Comparison of ENCODE assay signal across 1 cellular context in the genomic region with DNA sequence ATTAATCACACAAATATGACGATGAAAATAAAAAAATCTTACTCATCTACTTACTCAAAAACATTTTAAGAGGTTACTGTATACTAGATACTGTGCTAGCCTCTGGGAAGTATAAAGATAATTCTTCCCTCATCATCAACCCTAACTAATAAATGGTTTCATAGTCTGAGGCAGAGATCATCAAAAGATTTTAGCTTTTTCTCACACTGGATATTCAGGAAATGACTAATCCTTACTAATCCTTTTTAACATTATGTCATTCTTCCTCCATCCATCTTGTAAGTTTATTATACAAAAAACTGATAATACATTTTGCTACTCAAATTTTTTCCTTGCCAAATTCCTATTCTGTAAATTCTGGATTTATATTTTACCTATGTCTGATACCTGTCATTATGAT.
A peak's percentile ranks its signal among the peaks of the same experiment; 100 is the strongest.
TF ChIP-seq lines count a peak whose summit lies in the region.

No MANE protein-coding gene starts in this region.

TF ChIP-seq in SK-N-SH, 30 proteins besides CTCF, POLR2A, EP300 and RAD21 (continued from another document):
- TF ChIP-seq, protein P1, sequence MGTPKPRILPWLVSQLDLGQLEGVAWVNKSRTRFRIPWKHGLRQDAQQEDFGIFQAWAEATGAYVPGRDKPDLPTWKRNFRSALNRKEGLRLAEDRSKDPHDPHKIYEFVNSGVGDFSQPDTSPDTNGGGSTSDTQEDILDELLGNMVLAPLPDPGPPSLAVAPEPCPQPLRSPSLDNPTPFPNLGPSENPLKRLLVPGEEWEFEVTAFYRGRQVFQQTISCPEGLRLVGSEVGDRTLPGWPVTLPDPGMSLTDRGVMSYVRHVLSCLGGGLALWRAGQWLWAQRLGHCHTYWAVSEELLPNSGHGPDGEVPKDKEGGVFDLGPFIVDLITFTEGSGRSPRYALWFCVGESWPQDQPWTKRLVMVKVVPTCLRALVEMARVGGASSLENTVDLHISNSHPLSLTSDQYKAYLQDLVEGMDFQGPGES (IDR thresholded peaks at IDR 0.05; ENCODE audit: low read depth, low read length) = no peak
- TF ChIP-seq RXRA (IDR thresholded peaks at IDR 0.05; ENCODE audit: borderline replicate concordance, low read depth) = no peak
- no peak for TF ChIP-seq NFIC (IDR thresholded peaks at IDR 0.05; ENCODE audit: borderline replicate concordance)
- peak; percentile 62 for TF ChIP-seq PBX3 (IDR thresholded peaks at IDR 0.05)
- TF ChIP-seq USF2 (IDR thresholded peaks at IDR 0.05; ENCODE audit: borderline replicate concordance, low read depth, low read length) = no peak
- TF ChIP-seq, protein P2, sequence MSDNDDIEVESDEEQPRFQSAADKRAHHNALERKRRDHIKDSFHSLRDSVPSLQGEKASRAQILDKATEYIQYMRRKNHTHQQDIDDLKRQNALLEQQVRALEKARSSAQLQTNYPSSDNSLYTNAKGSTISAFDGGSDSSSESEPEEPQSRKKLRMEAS (IDR thresholded peaks at IDR 0.05; ENCODE audit: low read depth) = no peak
- no peak for TF ChIP-seq GABPA (IDR thresholded peaks at IDR 0.05; ENCODE audit: low read depth)
- TF ChIP-seq ZBTB33 (IDR thresholded peaks at IDR 0.05; ENCODE audit: borderline replicate concordance, low read depth) = no peak
- TF ChIP-seq ELF1 (IDR thresholded peaks at IDR 0.05) = no peak
- TF ChIP-seq, protein P3, sequence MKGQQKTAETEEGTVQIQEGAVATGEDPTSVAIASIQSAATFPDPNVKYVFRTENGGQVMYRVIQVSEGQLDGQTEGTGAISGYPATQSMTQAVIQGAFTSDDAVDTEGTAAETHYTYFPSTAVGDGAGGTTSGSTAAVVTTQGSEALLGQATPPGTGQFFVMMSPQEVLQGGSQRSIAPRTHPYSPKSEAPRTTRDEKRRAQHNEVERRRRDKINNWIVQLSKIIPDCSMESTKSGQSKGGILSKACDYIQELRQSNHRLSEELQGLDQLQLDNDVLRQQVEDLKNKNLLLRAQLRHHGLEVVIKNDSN (IDR thresholded peaks at IDR 0.05; ENCODE audit: borderline replicate concordance, low read depth) = no peak
- TF ChIP-seq SIN3A (IDR thresholded peaks at IDR 0.05; ENCODE audit: borderline replicate concordance, low read depth, low read length) = no peak
- TF ChIP-seq EZH2phosphoT487 (IDR thresholded peaks at IDR 0.05; ENCODE audit: borderline replicate concordance, low read depth) = no peak
- TF ChIP-seq NRF1 (IDR thresholded peaks at IDR 0.05; ENCODE audit: low read depth, low read length) = no peak
- no peak for TF ChIP-seq POLR2AphosphoS5 (IDR thresholded peaks at IDR 0.05; ENCODE audit: low read depth, low read length)
- TF ChIP-seq TAF1 (IDR thresholded peaks at IDR 0.05; ENCODE audit: borderline replicate concordance, low read depth, low read length) = no peak
- no peak for TF ChIP-seq CHD2 (IDR thresholded peaks at IDR 0.05; ENCODE audit: low read length, partially characterized antibody)
- TF ChIP-seq TEAD4 (IDR thresholded peaks at IDR 0.05; ENCODE audit: borderline replicate concordance, insufficient read depth) = 0 out of 2 replicates have a peak, but pooled peaks have one; percentile 21
- no peak for TF ChIP-seq GATA2 (CRISPR knock-in tag; IDR thresholded peaks at IDR 0.05)
- TF ChIP-seq, protein P4, sequence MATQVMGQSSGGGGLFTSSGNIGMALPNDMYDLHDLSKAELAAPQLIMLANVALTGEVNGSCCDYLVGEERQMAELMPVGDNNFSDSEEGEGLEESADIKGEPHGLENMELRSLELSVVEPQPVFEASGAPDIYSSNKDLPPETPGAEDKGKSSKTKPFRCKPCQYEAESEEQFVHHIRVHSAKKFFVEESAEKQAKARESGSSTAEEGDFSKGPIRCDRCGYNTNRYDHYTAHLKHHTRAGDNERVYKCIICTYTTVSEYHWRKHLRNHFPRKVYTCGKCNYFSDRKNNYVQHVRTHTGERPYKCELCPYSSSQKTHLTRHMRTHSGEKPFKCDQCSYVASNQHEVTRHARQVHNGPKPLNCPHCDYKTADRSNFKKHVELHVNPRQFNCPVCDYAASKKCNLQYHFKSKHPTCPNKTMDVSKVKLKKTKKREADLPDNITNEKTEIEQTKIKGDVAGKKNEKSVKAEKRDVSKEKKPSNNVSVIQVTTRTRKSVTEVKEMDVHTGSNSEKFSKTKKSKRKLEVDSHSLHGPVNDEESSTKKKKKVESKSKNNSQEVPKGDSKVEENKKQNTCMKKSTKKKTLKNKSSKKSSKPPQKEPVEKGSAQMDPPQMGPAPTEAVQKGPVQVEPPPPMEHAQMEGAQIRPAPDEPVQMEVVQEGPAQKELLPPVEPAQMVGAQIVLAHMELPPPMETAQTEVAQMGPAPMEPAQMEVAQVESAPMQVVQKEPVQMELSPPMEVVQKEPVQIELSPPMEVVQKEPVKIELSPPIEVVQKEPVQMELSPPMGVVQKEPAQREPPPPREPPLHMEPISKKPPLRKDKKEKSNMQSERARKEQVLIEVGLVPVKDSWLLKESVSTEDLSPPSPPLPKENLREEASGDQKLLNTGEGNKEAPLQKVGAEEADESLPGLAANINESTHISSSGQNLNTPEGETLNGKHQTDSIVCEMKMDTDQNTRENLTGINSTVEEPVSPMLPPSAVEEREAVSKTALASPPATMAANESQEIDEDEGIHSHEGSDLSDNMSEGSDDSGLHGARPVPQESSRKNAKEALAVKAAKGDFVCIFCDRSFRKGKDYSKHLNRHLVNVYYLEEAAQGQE (IDR thresholded peaks at IDR 0.05; ENCODE audit: low read depth, low read length) = no peak
- TF ChIP-seq MEF2A (IDR thresholded peaks at IDR 0.05; ENCODE audit: borderline replicate concordance, low read depth) = no peak
- TF ChIP-seq FOXJ3 (CRISPR knock-in tag; IDR thresholded peaks at IDR 0.05) = no peak
- peak; percentile 55 for TF ChIP-seq TCF12 (IDR thresholded peaks at IDR 0.05)
- no peak for TF ChIP-seq SMC3 (IDR thresholded peaks at IDR 0.05; ENCODE audit: low read depth, low read length)
